8 cellular contexts compared by ENCODE assay signal in the genomic region with DNA sequence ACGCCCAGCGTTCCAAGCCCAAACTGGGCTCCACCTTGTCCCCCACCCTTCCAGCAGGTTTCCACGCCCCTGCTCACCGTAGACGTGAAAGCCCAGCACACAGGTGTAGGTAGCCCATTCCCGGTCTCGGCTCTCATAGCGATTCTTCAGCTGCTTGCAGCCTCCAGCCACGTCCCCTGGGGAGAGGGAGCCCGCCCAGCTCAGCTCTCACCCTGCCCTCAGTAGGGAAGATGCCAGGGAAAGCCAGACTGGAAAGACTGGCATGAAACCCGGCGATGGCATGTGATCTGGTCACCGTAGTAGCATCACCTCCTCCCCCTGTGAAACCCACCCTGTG. TPM values are rescaled to one million over a fixed set of nuclear protein-coding genes. Genes with fewer than 3 reads are reported as not detected.
DNase-seq lines count a peak whose midpoint lies in the region; ATAC-seq and TF ChIP-seq lines count a peak whose summit lies in the region.

No MANE protein-coding gene starts in this region.

- H3K27ac Mint-ChIP-seq in WTC11 = no peak overlapping the region

- CTCF ChIA-PET in WTC11 (lab: Charles Lee) = interaction anchor here (3.8 to 8.9 kb wide), 2 partner anchors 9 to 10 kb away, joined by 43 to 74 read pairs; a partner anchor contains a TSS

- H3K4me3 ChIP-seq in fibroblast of the aortic adventitia (ENCODE audit: low read depth, low read length) = peak overlapping the region; percentile 58
- peak overlapping the region; percentile 84 for H3K4me3 ChIP-seq in psoas muscle
- no peak overlapping the region for H3K4me3 ChIP-seq in mucosa of descending colon

- peak overlapping the region; percentile 92 for H3K27ac ChIP-seq in psoas muscle

- H3K4me1 ChIP-seq in ES-I3 (ENCODE audit: insufficient read depth, low read length) (peaks cover 23% of the 10 kb centered on the region), psoas muscle (peaks cover 29% of the 10 kb centered on the region), mucosa of descending colon (ENCODE audit: low read depth) (peaks cover 28% of the 10 kb centered on the region)

- peak overlapping the region; percentile 96 for H3K9ac ChIP-seq in ES-I3 (ENCODE audit: low read depth, low read length)

- H3K27me3 Mint-ChIP-seq in WTC11 (ENCODE audit: low read depth) = peaks cover 26% of the 10 kb centered on the region

- no peaks in the 10 kb centered on the region for H3K9me3 Mint-ChIP-seq in WTC11

- intact Hi-C loops in psoas muscle (cut with DNase I) = no loop called here
- intact Hi-C loops in mucosa of descending colon (cut with DNase I, micrococcal nuclease) = no loop called here

- H3K9me3 ChIP-seq in ES-I3 (ENCODE audit: control insufficient read depth, insufficient read depth, low read length) = no peaks in the 10 kb centered on the region
- H3K9me3 ChIP-seq in psoas muscle = no peaks in the 10 kb centered on the region
- H3K9me3 ChIP-seq in mucosa of descending colon = no peaks in the 10 kb centered on the region

- 37 to 46% (median 38%) methylated on average over 13 of the region's 13 CpGs for WGBS in psoas muscle, 3 donors

- peaks cover 60% of the 10 kb centered on the region for H3K4me1 Mint-ChIP-seq in WTC11

- ATAC-seq in WTC11 (no peak), psoas muscle (no peak), HG03108 (IDR thresholded peaks at IDR 0.05; ENCODE audit: unreplicated experiment) (no peak), GM21825 (IDR thresholded peaks at IDR 0.05; ENCODE audit: unreplicated experiment) (no peak), mucosa of descending colon (no peak)

- POLR2A ChIA-PET in WTC11 (lab: Charles Lee) = interaction anchor here (0.7 to 1.4 kb wide), 3 partner anchors 12 to 62 kb away, joined by 3 to 7 read pairs (median 5); a partner anchor contains a TSS

- H3K36me3 ChIP-seq in ES-I3 (ENCODE audit: insufficient read depth, low read length) (peaks cover 8% of the 10 kb centered on the region; the same call in 1 of the 2 replicates), psoas muscle (ENCODE audit: insufficient read depth in 1 of 2, low read depth in 1 of 2) (peaks cover 5 to 36% of the 10 kb centered on the region in 2 donors), mucosa of descending colon (ENCODE audit: low read depth) (no peaks in the 10 kb centered on the region)

- H3K27me3 ChIP-seq in psoas muscle (ENCODE audit: insufficient read depth in 3 of 3, low read length in 2 of 3) = no peaks in the 10 kb centered on the region

- peak overlapping the region; percentile 91 for H3K4me3 Mint-ChIP-seq in WTC11

- peaks cover 26% of the 10 kb centered on the region for H3K36me3 Mint-ChIP-seq in WTC11

- DNase-seq in WTC11 (ENCODE audit: low spot score) (no peak), fibroblast of the aortic adventitia (ENCODE audit: low read depth) (peak; percentile 13), psoas muscle (no peak), HuH-7.5 (ENCODE audit: low spot score) (no peak), mucosa of descending colon (no peak)

- TF ChIP-seq CTCF in WTC11 (IDR thresholded peaks at IDR 0.05) (no peak), fibroblast of the aortic adventitia (IDR thresholded peaks at IDR 0.05; ENCODE audit: insufficient read depth, low read length) (no peak), psoas muscle (IDR thresholded peaks at IDR 0.05) (no peak), mucosa of descending colon (IDR thresholded peaks at IDR 0.05) (no peak)

TF ChIP-seq in WTC11, 78 proteins besides CTCF, POLR2A, EP300 and RAD21:
- TF ChIP-seq ESRRA (CRISPR knock-in tag; IDR thresholded peaks at IDR 0.05; ENCODE audit: borderline replicate concordance) (no peak), NR2C2 (CRISPR knock-in tag; IDR thresholded peaks at IDR 0.05) (no peak), NFATC4 (CRISPR knock-in tag; IDR thresholded peaks at IDR 0.05) (no peak)
- TF ChIP-seq, protein P1, sequence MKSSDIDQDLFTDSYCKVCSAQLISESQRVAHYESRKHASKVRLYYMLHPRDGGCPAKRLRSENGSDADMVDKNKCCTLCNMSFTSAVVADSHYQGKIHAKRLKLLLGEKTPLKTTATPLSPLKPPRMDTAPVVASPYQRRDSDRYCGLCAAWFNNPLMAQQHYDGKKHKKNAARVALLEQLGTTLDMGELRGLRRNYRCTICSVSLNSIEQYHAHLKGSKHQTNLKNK (CRISPR knock-in tag; IDR thresholded peaks at IDR 0.05) = no peak

RNA-seq across cellular contexts. Expression of a gene that starts 1.4 kb away (rescaled TPM):
- total RNA-seq in WTC11 (2021) (101 to 115 TPM (median 103 TPM) in 3 replicates), fibroblast of the aortic adventitia (ENCODE audit: low replicate concordance) (46.2 and 110 TPM in 2 replicates), psoas muscle (10 to 100 TPM; 20.0 to 32.5 (median 28.6) TPM), mucosa of descending colon (10 to 100 TPM; 70.7 to 92.1 (median 89.6) TPM)
- polyA plus RNA-seq in psoas muscle = 10 to 100 TPM; 18.4 to 27.1 (median 26.9) TPM

RNA-seq across cellular contexts. Expression of a gene that starts 9.5 kb away (rescaled TPM):
- 45.5 to 54.7 TPM (median 51.1 TPM) in 3 replicates for total RNA-seq in WTC11 (2021)
- total RNA-seq in fibroblast of the aortic adventitia (ENCODE audit: low replicate concordance) = 22.3 and 61.7 TPM in 2 replicates
- total RNA-seq in psoas muscle = 10 to 100 TPM; 14.1 to 19.5 (median 16.9) TPM
- polyA plus RNA-seq in psoas muscle = 10 to 100 TPM in 2 of 3 donors, 1 to 10 TPM in 1; 7.4 to 11.3 (median 11.1) TPM
- 10 to 100 TPM; 54.6 to 57.7 (median 57.7) TPM for total RNA-seq in mucosa of descending colon

RNA-seq across cellular contexts. Expression of a gene that starts 10.0 kb away (rescaled TPM):
- total RNA-seq in WTC11 (2021) (0.78 to 1.6 TPM (median 0.94 TPM) in 3 replicates), fibroblast of the aortic adventitia (ENCODE audit: low replicate concordance) (4.6 and 26.4 TPM in 2 replicates), psoas muscle (1 to 10 TPM; 2.0 to 4.4 (median 3.1) TPM), mucosa of descending colon (10 to 100 TPM in 1 of 3 donors, 1 to 10 TPM in 2; 2.7 to 11.9 (median 3.8) TPM)
- polyA plus RNA-seq in psoas muscle = 1 to 10 TPM; 3.7 to 5.5 (median 4.7) TPM

RNA-seq across cellular contexts. Expression of a gene that starts 11.7 kb away (rescaled TPM):
- total RNA-seq in WTC11 (2021) = 35.3 to 40.0 TPM (median 37.3 TPM) in 3 replicates
- total RNA-seq in fibroblast of the aortic adventitia (ENCODE audit: low replicate concordance) = 4.5 and 9.4 TPM in 2 replicates
- total RNA-seq in psoas muscle = 10 to 100 TPM; 14.3 to 23.7 (median 19.6) TPM
- polyA plus RNA-seq in psoas muscle = 10 to 100 TPM; 12.1 to 15.5 (median 12.7) TPM
- 10 to 100 TPM; 11.9 to 19.8 (median 13.3) TPM for total RNA-seq in mucosa of descending colon

RNA-seq across cellular contexts. Expression of a gene that starts 18.7 kb away (rescaled TPM):
- total RNA-seq in WTC11 (2021) (41.2 to 43.9 TPM (median 43.3 TPM) in 3 replicates), fibroblast of the aortic adventitia (ENCODE audit: low replicate concordance) (14.1 and 18.7 TPM in 2 replicates), psoas muscle (10 to 100 TPM in 3 of 4 donors, 1 to 10 TPM in 1; 7.4 to 11.8 (median 11.0) TPM), mucosa of descending colon (10 to 100 TPM; 27.3 to 34.2 (median 29.1) TPM)
- polyA plus RNA-seq in psoas muscle = 10 to 100 TPM; 11.7 to 37.6 (median 20.0) TPM
